ENCODE assay signal across 8 cellular contexts in the genomic region with DNA sequence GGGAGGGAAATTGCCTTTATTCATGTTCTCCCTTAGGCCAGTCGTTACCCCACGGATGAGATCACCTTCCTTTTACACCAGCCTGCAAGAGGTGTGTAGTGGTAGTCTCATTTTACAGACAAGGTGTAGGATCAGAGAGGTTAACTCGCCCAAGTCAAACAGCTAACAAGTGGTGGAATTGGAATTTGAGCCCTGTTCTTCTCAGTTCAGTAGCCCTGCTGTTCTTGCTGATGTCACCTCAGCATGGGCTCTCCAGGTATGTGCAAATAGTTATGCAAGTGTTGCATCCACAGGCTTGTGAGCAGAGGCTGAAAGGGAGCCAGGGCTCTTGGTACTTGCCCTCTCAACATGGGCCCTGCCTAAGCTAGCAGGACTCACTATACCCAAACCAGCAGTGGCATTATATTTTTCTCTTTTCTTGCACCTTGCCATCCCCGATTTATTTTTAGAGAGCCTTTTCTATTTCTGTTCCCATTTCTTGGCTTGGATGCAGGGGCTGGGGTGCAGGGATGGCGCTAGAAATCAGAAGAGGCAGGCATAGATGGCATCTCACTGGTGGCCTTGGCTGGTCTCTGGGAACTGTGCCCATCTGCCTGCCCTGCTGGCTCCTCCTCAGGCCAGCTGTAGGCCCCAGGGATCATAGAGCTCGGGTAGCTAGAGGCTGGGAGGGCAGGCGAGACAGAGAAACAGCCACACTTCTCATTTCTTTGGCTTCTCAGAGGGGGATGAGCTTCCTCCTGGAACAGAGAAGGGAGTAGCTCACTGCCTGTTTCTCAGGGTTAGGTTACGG. TPM values are rescaled to one million over a fixed set of nuclear protein-coding genes. Genes with fewer than 3 reads are reported as not detected.
DNase-seq lines count a peak whose midpoint lies in the region; ATAC-seq, FAIRE-seq and TF ChIP-seq lines count a peak whose summit lies in the region.

No MANE protein-coding gene starts in this region.

- H3K9me3 ChIP-seq in left ventricle myocardium inferior (replicated peaks), result no peaks in the 10 kb centered on the region
- peaks cover 1% of the 10 kb centered on the region for H3K9me3 ChIP-seq in trophoblast cell (ENCODE audit: insufficient read depth, low read depth, low read length)

- H3K4ac ChIP-seq in trophoblast cell (ENCODE audit: low read depth, low read length), result no peak overlapping the region

- no CpG with 5 or more reads among the region's 8 CpGs for whole genome bisulfite sequencing in trophoblast cell (ENCODE audit: extremely low coverage, insufficient coverage, insufficient read length)

- CTCF ChIA-PET in activated CD8-positive, alpha-beta T cell treated with anti-CD3 and anti-CD28 coated beads, Interleukin-2, amount 10 ng/mL, durations not matched to agents 7 days and 5 days (lab: Charles Lee), result interaction anchor here (1.8 to 2.1 kb wide), 2 partner anchors 19 to 48 kb away, joined by 5 read pairs; a partner anchor contains a TSS

- H3K36me3 ChIP-seq in H7 (replicated peaks; ENCODE audit: control insufficient read depth, insufficient read depth, low read length) (no peaks in the 10 kb centered on the region; the same call in none of the 2 replicates), left ventricle myocardium inferior (peaks cover 8% of the 10 kb centered on the region), trophoblast cell (ENCODE audit: control insufficient read depth in 1 of 2, insufficient read depth in 2 of 2, low read length in 2 of 2) (peaks cover 7 to 19% of the 10 kb centered on the region in 2 experiments)

- H3K9ac ChIP-seq in trophoblast cell (ENCODE audit: low read length), result no peak overlapping the region

- H3K27ac ChIP-seq in left ventricle myocardium inferior (replicated peaks) (peak overlapping the region; percentile 74), trophoblast cell (ENCODE audit: low read depth, low read length) (no peak overlapping the region)

- H3K36me3 Mint-ChIP-seq in activated CD8-positive, alpha-beta T cell treated with anti-CD3 and anti-CD28 coated beads, Interleukin-2, amount 10 ng/mL, durations not matched to agents 7 days and 5 days (ENCODE audit: low read depth), result peaks cover 41% of the 10 kb centered on the region

- no peak overlapping the region for H2AK5ac ChIP-seq in trophoblast cell (ENCODE audit: low read length)

- no peak overlapping the region for H3K23ac ChIP-seq in trophoblast cell (ENCODE audit: low read length)

- H2AFZ ChIP-seq in trophoblast cell (ENCODE audit: insufficient read depth, low read length, poor library complexity), result no peak overlapping the region

- no peak for FAIRE-seq in GM19239 (lab: Jason Lieb, UNC)
- no peak for FAIRE-seq in RCC 7860 (lab: Jason Lieb, UNC)

- no peak overlapping the region for H4K91ac ChIP-seq in trophoblast cell (ENCODE audit: low read depth, low read length)

- H2BK5ac ChIP-seq in trophoblast cell (ENCODE audit: low read depth, low read length, poor library complexity), result no peak overlapping the region

- peaks cover 66% of the 10 kb centered on the region for H3K4me1 ChIP-seq in left ventricle myocardium inferior
- peaks cover 7 to 23% of the 10 kb centered on the region in 2 experiments for H3K4me1 ChIP-seq in trophoblast cell (ENCODE audit: control insufficient read depth in 1 of 2, insufficient read depth in 2 of 2, low read length in 2 of 2)

- ATAC-seq in activated CD8-positive, alpha-beta T cell treated with anti-CD3 and anti-CD28 coated beads, Interleukin-2, amount 10 ng/mL, durations not matched to agents 7 days and 5 days, result no peak

- TF ChIP-seq CTCF in left ventricle myocardium inferior (IDR thresholded peaks at IDR 0.05; ENCODE audit: borderline replicate concordance), result no peak

- H2BK12ac ChIP-seq in trophoblast cell (ENCODE audit: low read length), result no peak overlapping the region

- H3K4me2 ChIP-seq in trophoblast cell (ENCODE audit: low read length), result no peak overlapping the region

- H3K4me3 ChIP-seq in H7 (ENCODE audit: insufficient read depth, low read depth, low read length) (no peak overlapping the region), left ventricle myocardium inferior (no peak overlapping the region), trophoblast cell (ENCODE audit: low read depth, low read length) (no peak overlapping the region)

- peak overlapping the region; percentile 51 for H3K18ac ChIP-seq in trophoblast cell (ENCODE audit: low read length)

- H2BK120ac ChIP-seq in trophoblast cell (ENCODE audit: insufficient read depth, low read length, poor library complexity), result no peak overlapping the region

- peaks cover 39% of the 10 kb centered on the region for H3K4me1 Mint-ChIP-seq in activated CD8-positive, alpha-beta T cell treated with anti-CD3 and anti-CD28 coated beads, Interleukin-2, amount 10 ng/mL, durations not matched to agents 7 days and 5 days (ENCODE audit: low read depth)

- H3K14ac ChIP-seq in trophoblast cell (ENCODE audit: low read length), result peak overlapping the region; percentile 30

- peaks cover 3% of the 10 kb centered on the region for H3K79me1 ChIP-seq in trophoblast cell (ENCODE audit: low read length)

- no peak overlapping the region for H3K4me3 Mint-ChIP-seq in activated CD8-positive, alpha-beta T cell treated with anti-CD3 and anti-CD28 coated beads, Interleukin-2, amount 10 ng/mL, durations not matched to agents 7 days and 5 days

- no peak overlapping the region for H4K12ac ChIP-seq in trophoblast cell (ENCODE audit: low read depth, low read length)

- H4K8ac ChIP-seq in trophoblast cell (ENCODE audit: low read depth, low read length), result no peak overlapping the region

- DNase-seq in H7 (peak; percentile 73), left ventricle myocardium inferior (peak; percentile 48), trophoblast cell (peak; percentile 83 to 86), NCI-H748 (lab: John Stamatoyannopoulos, UW; ENCODE audit: unreplicated experiment) (no peak), NOMO-1 (lab: John Stamatoyannopoulos, UW; ENCODE audit: unreplicated experiment in 2 of 2) (no peak), GM19239 (ENCODE audit: insufficient read length, low spot score) (no peak), RCC 7860 (ENCODE audit: low spot score) (no peak)
- DNase-seq in activated CD8-positive, alpha-beta T cell treated with anti-CD3 and anti-CD28 coated beads, Interleukin-2, amount 10 ng/mL, durations not matched to agents 7 days and 5 days, result no peak

- intact Hi-C loops in left ventricle myocardium inferior (cut with micrococcal nuclease), result no loop called here

- peak overlapping the region; percentile 17 for H3K27ac Mint-ChIP-seq in activated CD8-positive, alpha-beta T cell treated with anti-CD3 and anti-CD28 coated beads, Interleukin-2, amount 10 ng/mL, durations not matched to agents 7 days and 5 days

- H3K27me3 ChIP-seq in H7 (ENCODE audit: control insufficient read depth, insufficient read depth, low read length) (no peaks in the 10 kb centered on the region), left ventricle myocardium inferior (ENCODE audit: low read depth) (no peaks in the 10 kb centered on the region), trophoblast cell (ENCODE audit: insufficient read depth, low read length) (no peaks in the 10 kb centered on the region)

- peaks cover 2% of the 10 kb centered on the region for H3K79me2 ChIP-seq in trophoblast cell (ENCODE audit: control insufficient read depth, insufficient read depth, low read length, poor library complexity)

- no peaks in the 10 kb centered on the region for H3K27me3 Mint-ChIP-seq in activated CD8-positive, alpha-beta T cell treated with anti-CD3 and anti-CD28 coated beads, Interleukin-2, amount 10 ng/mL, durations not matched to agents 7 days and 5 days (ENCODE audit: low read depth)

- POLR2A ChIA-PET in activated CD8-positive, alpha-beta T cell treated with anti-CD3 and anti-CD28 coated beads, Interleukin-2, amount 10 ng/mL, durations not matched to agents 7 days and 5 days (lab: Charles Lee), result no interaction called here

- H3K9me3 Mint-ChIP-seq in activated CD8-positive, alpha-beta T cell treated with anti-CD3 and anti-CD28 coated beads, Interleukin-2, amount 10 ng/mL, durations not matched to agents 7 days and 5 days (ENCODE audit: insufficient read depth), result no peaks in the 10 kb centered on the region

RNA-seq across cellular contexts. Expression of a gene that starts 18.2 kb away (rescaled TPM):
- 1.9 and 3.2 TPM in 2 replicates for total RNA-seq in H7 (2014; rRNA removed; shearing (Covaris generic))
- 10 to 100 TPM; 36.3 to 36.7 TPM for total RNA-seq in activated CD8-positive, alpha-beta T cell treated with anti-CD3 and anti-CD28 coated beads, Interleukin-2, amount 10 ng/mL, durations not matched to agents 7 days and 5 days
- total RNA-seq in left ventricle myocardium inferior, result 14.9 TPM
- 72.3 and 76.8 TPM in 2 replicates for polyA plus RNA-seq in trophoblast cell (2013)

Comparison
In these comparisons a context has a peak if more than half of its experiments do, and no peak if none do; other contexts are left out.
1. DNase-seq: peak in H7 (single experiment), left ventricle myocardium inferior (single experiment) and trophoblast cell (2 of 2); none in activated CD8-positive, alpha-beta T cell treated with anti-CD3 and anti-CD28 coated beads, Interleukin-2, amount 10 ng/mL, durations not matched to agents 7 days and 5 days (single experiment), NCI-H748 (single experiment), NOMO-1 (0 of 2), GM19239 (single experiment) and RCC 7860 (single experiment).